ENCODE assay signal across 3 cellular contexts in the genomic region with DNA sequence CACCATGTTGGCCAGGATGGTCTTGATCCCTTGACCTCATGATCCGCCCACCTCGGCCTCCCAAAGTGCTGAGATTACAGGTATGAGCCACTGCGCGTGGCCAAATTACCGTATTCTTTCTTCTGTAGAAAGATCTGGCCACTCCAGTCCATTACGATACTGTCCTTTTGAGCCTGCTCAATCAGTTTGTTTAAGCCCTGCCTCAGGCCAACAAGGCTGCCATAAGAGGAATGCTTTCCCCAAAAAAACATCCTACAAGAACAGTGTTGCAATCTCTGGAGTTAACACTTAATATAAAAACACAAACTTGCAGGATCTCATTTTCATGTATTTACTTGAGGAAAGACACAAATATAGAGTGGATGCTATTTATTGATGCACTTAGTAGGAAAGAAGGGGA. TPM values are rescaled to one million over a fixed set of nuclear protein-coding genes. Genes with fewer than 3 reads are reported as not detected.
"Had no signal": no experiment of that assay in that cellular context is flagged by ENCODE, and none has a peak within 500 bp of the region (broad histone marks: within the 10 kb centered on the region; RNA-seq: fewer than 3 reads in every experiment).

No MANE protein-coding gene starts in this region.

RNA-seq across cellular contexts. Expression of a gene that starts 50.4 kb away (rescaled TPM):
- total RNA-seq: activated CD4-positive, alpha-beta T cell treated with anti-CD3 and anti-CD28 coated beads, Interleukin-2, amount 10 ng/mL, durations not matched to agents 7 days and 5 days; aorta; RPMI7951 had no signal

RNA-seq across cellular contexts. Expression of a gene that starts 58.2 kb away (rescaled TPM):
- total RNA-seq: RPMI7951 had no signal
